ENCODE assay signal across 1 cellular context in the genomic region with DNA sequence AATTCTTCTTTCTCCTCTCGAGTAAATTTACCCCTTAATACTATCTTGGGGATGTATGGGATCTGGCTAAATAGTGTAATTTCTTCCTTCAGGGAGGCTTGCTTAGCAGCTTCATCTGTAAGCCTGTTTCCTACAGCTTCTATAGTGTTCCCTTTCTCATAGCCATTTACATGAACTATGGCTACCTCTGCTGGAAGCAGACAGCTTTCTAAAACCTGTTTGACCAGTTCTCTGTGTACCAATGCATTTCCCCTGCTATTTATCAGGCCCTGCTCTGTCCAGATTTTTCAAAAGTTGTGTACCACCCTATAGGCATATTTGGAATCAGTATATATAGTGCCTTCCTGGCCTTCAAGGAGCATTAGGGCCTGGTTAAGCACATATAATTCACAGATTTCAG.
TF ChIP-seq lines count a peak whose summit lies in the region.

No MANE protein-coding gene starts in this region.

TF ChIP-seq in WTC11, 78 proteins besides CTCF, POLR2A, EP300 and RAD21 (continued from another document):
- TF ChIP-seq MLX (CRISPR knock-in tag; IDR thresholded peaks at IDR 0.05) (no peak), GRHL2 (CRISPR knock-in tag; IDR thresholded peaks at IDR 0.05; ENCODE audit: insufficient replicate concordance, severe bottlenecking) (no peak), TEAD1 (CRISPR knock-in tag; IDR thresholded peaks at IDR 0.05) (no peak), MXD4 (CRISPR knock-in tag; IDR thresholded peaks at IDR 0.05; ENCODE audit: borderline replicate concordance) (no peak), OVOL2 (CRISPR knock-in tag; IDR thresholded peaks at IDR 0.05; ENCODE audit: borderline replicate concordance) (no peak), NR1H2 (CRISPR knock-in tag; IDR thresholded peaks at IDR 0.05) (no peak)
- TF ChIP-seq, protein P1, sequence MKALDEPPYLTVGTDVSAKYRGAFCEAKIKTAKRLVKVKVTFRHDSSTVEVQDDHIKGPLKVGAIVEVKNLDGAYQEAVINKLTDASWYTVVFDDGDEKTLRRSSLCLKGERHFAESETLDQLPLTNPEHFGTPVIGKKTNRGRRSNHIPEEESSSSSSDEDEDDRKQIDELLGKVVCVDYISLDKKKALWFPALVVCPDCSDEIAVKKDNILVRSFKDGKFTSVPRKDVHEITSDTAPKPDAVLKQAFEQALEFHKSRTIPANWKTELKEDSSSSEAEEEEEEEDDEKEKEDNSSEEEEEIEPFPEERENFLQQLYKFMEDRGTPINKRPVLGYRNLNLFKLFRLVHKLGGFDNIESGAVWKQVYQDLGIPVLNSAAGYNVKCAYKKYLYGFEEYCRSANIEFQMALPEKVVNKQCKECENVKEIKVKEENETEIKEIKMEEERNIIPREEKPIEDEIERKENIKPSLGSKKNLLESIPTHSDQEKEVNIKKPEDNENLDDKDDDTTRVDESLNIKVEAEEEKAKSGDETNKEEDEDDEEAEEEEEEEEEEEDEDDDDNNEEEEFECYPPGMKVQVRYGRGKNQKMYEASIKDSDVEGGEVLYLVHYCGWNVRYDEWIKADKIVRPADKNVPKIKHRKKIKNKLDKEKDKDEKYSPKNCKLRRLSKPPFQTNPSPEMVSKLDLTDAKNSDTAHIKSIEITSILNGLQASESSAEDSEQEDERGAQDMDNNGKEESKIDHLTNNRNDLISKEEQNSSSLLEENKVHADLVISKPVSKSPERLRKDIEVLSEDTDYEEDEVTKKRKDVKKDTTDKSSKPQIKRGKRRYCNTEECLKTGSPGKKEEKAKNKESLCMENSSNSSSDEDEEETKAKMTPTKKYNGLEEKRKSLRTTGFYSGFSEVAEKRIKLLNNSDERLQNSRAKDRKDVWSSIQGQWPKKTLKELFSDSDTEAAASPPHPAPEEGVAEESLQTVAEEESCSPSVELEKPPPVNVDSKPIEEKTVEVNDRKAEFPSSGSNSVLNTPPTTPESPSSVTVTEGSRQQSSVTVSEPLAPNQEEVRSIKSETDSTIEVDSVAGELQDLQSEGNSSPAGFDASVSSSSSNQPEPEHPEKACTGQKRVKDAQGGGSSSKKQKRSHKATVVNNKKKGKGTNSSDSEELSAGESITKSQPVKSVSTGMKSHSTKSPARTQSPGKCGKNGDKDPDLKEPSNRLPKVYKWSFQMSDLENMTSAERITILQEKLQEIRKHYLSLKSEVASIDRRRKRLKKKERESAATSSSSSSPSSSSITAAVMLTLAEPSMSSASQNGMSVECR (CRISPR knock-in tag; IDR thresholded peaks at IDR 0.05; ENCODE audit: borderline replicate concordance): no peak
